In genomic region chr16:371729-372521, GRCh38 we compare ENCODE assay signal across 1 cellular context.
TF ChIP-seq lines count a peak whose summit lies in the region.

No MANE protein-coding gene starts in this region.

TF ChIP-seq in H1, 55 proteins besides CTCF, POLR2A, EP300 and RAD21:
- no peak for TF ChIP-seq SRF (IDR thresholded peaks at IDR 0.05; ENCODE audit: low read depth, low read length)
- no peak for TF ChIP-seq KDM4A (IDR thresholded peaks at IDR 0.05; ENCODE audit: low read depth, low read length, severe bottlenecking)
- TF ChIP-seq ASH2L (IDR thresholded peaks at IDR 0.05; ENCODE audit: low read length), result no peak
- no peak for TF ChIP-seq CTBP2 (IDR thresholded peaks at IDR 0.05; ENCODE audit: borderline replicate concordance, insufficient read depth, insufficient read length, low read length)
- TF ChIP-seq CEBPB (IDR thresholded peaks at IDR 0.05; ENCODE audit: low read depth, low read length), result no peak
- no peak for TF ChIP-seq BACH1 (IDR thresholded peaks at IDR 0.05; ENCODE audit: low read length)
- no peak for TF ChIP-seq BRCA1 (IDR thresholded peaks at IDR 0.05; ENCODE audit: low read depth, low read length)
- no peak for TF ChIP-seq HDAC6 (IDR thresholded peaks at IDR 0.05; ENCODE audit: low read depth, low read length)
- no peak for TF ChIP-seq USF2 (IDR thresholded peaks at IDR 0.05; ENCODE audit: low read length)
- TF ChIP-seq GABPA (IDR thresholded peaks at IDR 0.05; ENCODE audit: borderline replicate concordance, insufficient read depth, low read length), result no peak
- TF ChIP-seq ATF3 (IDR thresholded peaks at IDR 0.05; ENCODE audit: insufficient read depth, low read depth, low read length), result no peak
- no peak for TF ChIP-seq SP1 (IDR thresholded peaks at IDR 0.05; ENCODE audit: low read depth, low read length)
- TF ChIP-seq TEAD4 (IDR thresholded peaks at IDR 0.05; ENCODE audit: low read depth, low read length), result no peak
- no peak for TF ChIP-seq CBX5 (IDR thresholded peaks at IDR 0.05; ENCODE audit: low read depth, low read length)
